In genomic region chr17:38703742-38704644, GRCh38 we compare ENCODE assay signal across 8 cellular contexts. TPM values are rescaled to one million over a fixed set of nuclear protein-coding genes. Genes with fewer than 3 reads are reported as not detected.
DNase-seq lines count a peak whose midpoint lies in the region; ATAC-seq and TF ChIP-seq lines count a peak whose summit lies in the region.

No MANE protein-coding gene starts in this region.

- H2BK120ac ChIP-seq in neuronal stem cell (ENCODE audit: low read depth, low read length): peak overlapping the region; percentile 2

- H3K18ac ChIP-seq in neuronal stem cell (ENCODE audit: low read length): peak overlapping the region; percentile 24

- H4K20me1 ChIP-seq in DOHH2 (ENCODE audit: control insufficient read depth, insufficient read depth, low read depth, low read length) (peaks cover 7% of the 10 kb centered on the region), PC-9 (ENCODE audit: insufficient read depth) (peaks cover 21% of the 10 kb centered on the region)

- H3K9me3 ChIP-seq in DOHH2 (ENCODE audit: control insufficient read depth, insufficient read depth, low read length) (no peaks in the 10 kb centered on the region), PC-9 (ENCODE audit: insufficient read depth, low read depth) (no peaks in the 10 kb centered on the region), neuronal stem cell (replicated peaks in 1 of 2; ENCODE audit: control insufficient read depth in 2 of 2, insufficient read depth in 1 of 2, low read depth in 1 of 2, low read length in 2 of 2) (no peaks in the 10 kb centered on the region), thymus (ENCODE audit: control insufficient read depth) (no peaks in the 10 kb centered on the region)

- TF ChIP-seq CTCF in DOHH2 (IDR thresholded peaks at IDR 0.05; ENCODE audit: low read depth, low read length, poor library complexity, severe bottlenecking) (no peak), PC-9 (conservative IDR thresholded peaks at IDR 0.05) (no peak)

- H4K8ac ChIP-seq in neuronal stem cell (ENCODE audit: low read depth, low read length): no peak overlapping the region

- H3K23ac ChIP-seq in neuronal stem cell (ENCODE audit: low read depth, low read length, poor library complexity): peak overlapping the region; percentile 52

- peak overlapping the region; percentile 88 for H3K4me3 ChIP-seq in DOHH2 (ENCODE audit: low read length)
- peak overlapping the region; percentile 95 for H3K4me3 ChIP-seq in Jurkat, Clone E6-1 (ENCODE audit: low read length)
- H3K4me3 ChIP-seq in PC-9: peak overlapping the region; percentile 99
- H3K4me3 ChIP-seq in neuronal stem cell (ENCODE audit: low read length in 2 of 2): peak overlapping the region; percentile 73 to 80
- H3K4me3 ChIP-seq in thymus (ENCODE audit: low read length): peak overlapping the region; percentile 94

- H2BK5ac ChIP-seq in neuronal stem cell (ENCODE audit: low read length): no peak overlapping the region

- H3K4me1 ChIP-seq in DOHH2 (ENCODE audit: control insufficient read depth, low read length) (peaks cover 48% of the 10 kb centered on the region), PC-9 (replicated peaks; ENCODE audit: insufficient read depth) (peaks cover 23% of the 10 kb centered on the region), neuronal stem cell (ENCODE audit: control insufficient read depth in 2 of 2, insufficient read depth in 1 of 2, low read depth in 1 of 2, low read length in 2 of 2) (peaks cover 20 to 27% of the 10 kb centered on the region in 2 donors), thymus (ENCODE audit: control insufficient read depth, insufficient read depth, low read length) (peaks cover 14% of the 10 kb centered on the region)

- H4K91ac ChIP-seq in neuronal stem cell (ENCODE audit: low read depth, low read length, poor library complexity): no peak overlapping the region

- CTCF ChIA-PET in PC-9 (lab: Charles Lee): no interaction called here

- no CpG with 5 or more reads among the region's 52 CpGs for whole genome bisulfite sequencing in neuronal stem cell (ENCODE audit: extremely low coverage in 2 of 2, insufficient read length in 2 of 2, insufficient replicate concordance in 1 of 2), 2 donors
- under 1% methylated on average over 52 of the region's 52 CpGs for WGBS in thymus

- H2AK5ac ChIP-seq in neuronal stem cell (ENCODE audit: low read depth, low read length): peak overlapping the region; percentile 91

- H3K36me3 ChIP-seq in DOHH2 (ENCODE audit: control insufficient read depth, low read length) (peaks cover 34% of the 10 kb centered on the region), PC-9 (ENCODE audit: low read depth) (peaks cover 12% of the 10 kb centered on the region; the same call in 1 of the 2 replicates), neuronal stem cell (replicated peaks in 1 of 2; ENCODE audit: control insufficient read depth in 2 of 2, insufficient read depth in 2 of 2, low read length in 2 of 2) (peaks cover 0 to 18% of the 10 kb centered on the region in 2 donors), thymus (ENCODE audit: control insufficient read depth, insufficient read depth) (peaks cover 13% of the 10 kb centered on the region)

- no peak overlapping the region for H3K9ac ChIP-seq in neuronal stem cell (ENCODE audit: low read depth, low read length, poor library complexity)

- H3F3A ChIP-seq in DOHH2 (ENCODE audit: control insufficient read depth, insufficient read depth): peaks cover 36% of the 10 kb centered on the region
- peaks cover 49% of the 10 kb centered on the region for H3F3A ChIP-seq in PC-9 (ENCODE audit: insufficient read depth, low read depth)

- no peak overlapping the region for H3K14ac ChIP-seq in neuronal stem cell (ENCODE audit: low read length)

- no peaks in the 10 kb centered on the region for H3K27me3 ChIP-seq in DOHH2 (ENCODE audit: control insufficient read depth, low read length)
- no peaks in the 10 kb centered on the region for H3K27me3 ChIP-seq in PC-9 (ENCODE audit: insufficient read depth, low read depth)
- peaks cover 0 to 65% (median 18%) of the 10 kb centered on the region in 3 experiments for H3K27me3 ChIP-seq in neuronal stem cell (ENCODE audit: control insufficient read depth in 3 of 3, insufficient read depth in 3 of 3, low read depth in 1 of 3, low read length in 3 of 3)
- no peaks in the 10 kb centered on the region for H3K27me3 ChIP-seq in thymus (ENCODE audit: control insufficient read depth, insufficient read depth)

- H3K79me1 ChIP-seq in neuronal stem cell (ENCODE audit: low read depth, low read length): peaks cover 2% of the 10 kb centered on the region

- H3K4me2 ChIP-seq in DOHH2 (ENCODE audit: low read length) (peak overlapping the region; percentile 97), PC-9 (peak overlapping the region; percentile 99), neuronal stem cell (ENCODE audit: insufficient read depth, low read length, poor library complexity, severe bottlenecking) (peak overlapping the region; percentile 64)

- no peak for ATAC-seq in GM21529 (IDR thresholded peaks at IDR 0.05; ENCODE audit: unreplicated experiment)

- intact Hi-C loops in PC-9 (cut with micrococcal nuclease; ENCODE audit: unreplicated experiment): loop anchor here (2.0 kb wide), 2 partner anchors 29 to 45 kb away; partner anchors contain the start of genes EPOP and PCGF2

- peak overlapping the region; percentile 83 for H2AFZ ChIP-seq in PC-9
- peak overlapping the region; percentile 93 for H2AFZ ChIP-seq in neuronal stem cell (ENCODE audit: low read length)

- peaks cover 44% of the 10 kb centered on the region for H3K79me2 ChIP-seq in DOHH2 (ENCODE audit: control insufficient read depth, low read length)
- peaks cover 58% of the 10 kb centered on the region for H3K79me2 ChIP-seq in PC-9 (ENCODE audit: low read depth)

- peak; percentile 93 for DNase-seq in Jurkat, Clone E6-1 (ENCODE audit: low read depth, low spot score)
- DNase-seq in PC-9 (peak; percentile 92 to 95), foreskin melanocyte (peak; percentile 23), neuronal stem cell (ENCODE audit: low spot score) (peak; percentile 43)
- peak; percentile 58 for DNase-seq in activated effector memory CD4-positive, alpha-beta T cell treated with Interleukin-2 at 50 U/mL for 16 hours

- TSS peak; percentile 15 for BruUV-seq in PC-9 (replicated peaks; lab: Mats Ljungman, UMichigan)

- H3K9me2 ChIP-seq in DOHH2 (replicated peaks; ENCODE audit: control insufficient read depth, low read length) (no peaks in the 10 kb centered on the region), PC-9 (ENCODE audit: insufficient read depth) (no peaks in the 10 kb centered on the region)

- H2BK12ac ChIP-seq in neuronal stem cell (ENCODE audit: low read length): peak overlapping the region; percentile 1

- H3K4ac ChIP-seq in neuronal stem cell (ENCODE audit: low read length): no peak overlapping the region

- peak overlapping the region; percentile 91 for H3K27ac ChIP-seq in DOHH2 (ENCODE audit: low read depth, low read length)
- peak overlapping the region; percentile 88 for H3K27ac ChIP-seq in PC-9
- H3K27ac ChIP-seq in neuronal stem cell (replicated peaks; ENCODE audit: low read length): no peak overlapping the region
- peak overlapping the region; percentile 97 for H3K27ac ChIP-seq in thymus (ENCODE audit: low read depth)

- peak overlapping the region; percentile 82 for H2BK15ac ChIP-seq in neuronal stem cell (ENCODE audit: low read length)

- POLR2A ChIA-PET in PC-9 (lab: Charles Lee; ENCODE audit: unreplicated experiment): no interaction called here

RNA-seq across cellular contexts. Expression of gene MLLT6, which starts 1.1 kb away (rescaled TPM):
- polyA plus RNA-seq in Jurkat, Clone E6-1 (2012; ENCODE audit: insufficient read depth, insufficient read length): 79.5 TPM
- total RNA-seq in PC-9 (2021): 113 and 127 TPM in 2 replicates
- polyA plus RNA-seq in neuronal stem cell (2013, experiment 1 of 2): 14.2 TPM
- 14.1 TPM for polyA plus RNA-seq in neuronal stem cell (2013, experiment 2 of 2)
- polyA plus RNA-seq in thymus: 124 TPM

RNA-seq across cellular contexts. Expression of gene CISD3, which starts 26.1 kb away (rescaled TPM):
- 93.8 TPM for polyA plus RNA-seq in Jurkat, Clone E6-1 (2012; ENCODE audit: insufficient read depth, insufficient read length)
- total RNA-seq in PC-9 (2021): 36.6 and 38.1 TPM in 2 replicates
- polyA plus RNA-seq in neuronal stem cell (2013, experiment 1 of 2): 4.7 TPM
- 4.8 TPM for polyA plus RNA-seq in neuronal stem cell (2013, experiment 2 of 2)
- polyA plus RNA-seq in thymus: 22.5 TPM

RNA-seq across cellular contexts. Expression of gene EPOP, which starts 29.2 kb away (rescaled TPM):
- polyA plus RNA-seq in Jurkat, Clone E6-1 (2012; ENCODE audit: insufficient read depth, insufficient read length): 22.9 TPM
- total RNA-seq in PC-9 (2021): 8.4 and 10.6 TPM in 2 replicates
- polyA plus RNA-seq in neuronal stem cell (2013, experiment 1 of 2): 17.0 TPM
- polyA plus RNA-seq in neuronal stem cell (2013, experiment 2 of 2): 16.8 TPM
- polyA plus RNA-seq in thymus: 4.3 TPM

RNA-seq across cellular contexts. Expression of gene PCGF2, which starts 44.1 kb away (rescaled TPM):
- 29.7 TPM for polyA plus RNA-seq in Jurkat, Clone E6-1 (2012; ENCODE audit: insufficient read depth, insufficient read length)
- 26.9 and 43.3 TPM in 2 replicates for total RNA-seq in PC-9 (2021)
- 74.0 TPM for polyA plus RNA-seq in neuronal stem cell (2013, experiment 1 of 2)
- polyA plus RNA-seq in neuronal stem cell (2013, experiment 2 of 2): 69.4 TPM
- 12.6 TPM for polyA plus RNA-seq in thymus

RNA-seq across cellular contexts. Expression of gene PSMB3, which starts 48.5 kb away (rescaled TPM):
- 537 TPM for polyA plus RNA-seq in Jurkat, Clone E6-1 (2012; ENCODE audit: insufficient read depth, insufficient read length)
- total RNA-seq in PC-9 (2021): 262 and 278 TPM in 2 replicates
- 263 TPM for polyA plus RNA-seq in neuronal stem cell (2013, experiment 1 of 2)
- 265 TPM for polyA plus RNA-seq in neuronal stem cell (2013, experiment 2 of 2)
- 206 TPM for polyA plus RNA-seq in thymus

Comparison
In these comparisons a context has a peak if more than half of its experiments do, and no peak if none do; other contexts are left out.
1. DNase-seq: peak in every context shown above with its lines; median percentile 94 in PC-9; 93 in Jurkat, Clone E6-1; 58 in activated effector memory CD4-positive, alpha-beta T cell treated with Interleukin-2 at 50 U/mL for 16 hours; 43 in neuronal stem cell; 23 in foreskin melanocyte.